Comparison of ENCODE assay signal across 22 cellular contexts in the genomic region with DNA sequence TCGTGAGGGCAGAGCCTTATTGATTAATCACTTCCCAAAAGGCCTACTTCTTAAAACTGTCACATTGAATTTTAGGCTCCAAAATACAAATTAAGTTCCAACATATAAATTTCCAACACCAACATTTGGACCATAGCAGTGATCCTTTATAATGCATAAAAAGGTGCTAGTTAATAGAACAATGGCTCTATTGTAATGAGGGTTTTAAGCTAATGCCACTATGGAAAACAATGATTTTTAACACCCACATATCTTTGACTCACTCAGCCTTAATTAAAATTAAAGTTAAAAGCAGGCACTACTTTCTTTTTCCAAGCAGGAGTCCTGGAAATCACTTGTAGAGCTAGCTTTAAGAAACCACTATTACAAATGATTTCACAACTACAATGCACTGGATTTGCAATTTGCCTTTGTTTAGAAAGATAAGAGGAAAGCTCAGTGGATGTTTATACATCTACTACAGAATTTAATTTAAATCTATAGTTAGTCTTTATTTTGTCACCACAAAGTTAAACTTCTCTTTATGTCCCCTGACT. TPM values are rescaled to one million over a fixed set of nuclear protein-coding genes. Genes with fewer than 3 reads are reported as not detected.
DNase-seq lines count a peak whose midpoint lies in the region; ATAC-seq and TF ChIP-seq lines count a peak whose summit lies in the region.
"Had no signal": no experiment of that assay in that cellular context is flagged by ENCODE, and none has a peak within 500 bp of the region (broad histone marks: within the 10 kb centered on the region; RNA-seq: fewer than 3 reads in every experiment).

No MANE protein-coding gene starts in this region.

- no peaks in the 10 kb centered on the region for H3K23me2 ChIP-seq in H9 (ENCODE audit: insufficient read length, low read depth, low read length, poor library complexity, severe bottlenecking)

- no peak overlapping the region for H3K4me3 ChIP-seq in thyroid gland (replicated peaks in 1 of 3)
- H3K4me3 ChIP-seq: BLaER1, SJCRH30 had no signal

- H3K27ac Mint-ChIP-seq in H9 = peak overlapping the region; percentile 52 to 92 (median 62); a peak in 5 of 7 replicates
- peak overlapping the region; percentile 80 for H3K27ac Mint-ChIP-seq in WTC11
- H3K27ac Mint-ChIP-seq: CD4-positive, CD25-positive, alpha-beta regulatory T cell had no signal

- POLR2A ChIA-PET in WTC11 (lab: Charles Lee) = no interaction called here

- no peak overlapping the region for H3K4ac ChIP-seq in H9 (ENCODE audit: low read depth, low read length)

- no peaks in the 10 kb centered on the region for H4K20me1 ChIP-seq in H9 (ENCODE audit: control insufficient read depth, insufficient read depth, insufficient read length)
- H4K20me1 ChIP-seq: BLaER1 had no signal

- H4K91ac ChIP-seq in H9 (ENCODE audit: insufficient read length, low read depth, low read length) = no peak overlapping the region

- no peak overlapping the region for H2AK5ac ChIP-seq in H9 (ENCODE audit: insufficient read length, low read length)

- WGBS in H9 (ENCODE audit: extremely low coverage, insufficient read length, low lambda C conversion rate) = no CpG with 5 or more reads among the region's 1 CpG
- WGBS in thyroid gland, 2 donors = 89 to 100% methylated on average over 1 of the region's 1 CpG

- no peak for TF ChIP-seq POLR2A in thyroid gland (IDR thresholded peaks at IDR 0.05)

- H3K79me2 ChIP-seq in H9 (ENCODE audit: insufficient read depth, low read length) = peaks cover 4% of the 10 kb centered on the region; the same call in 1 of the 2 replicates

- H3K27me3 ChIP-seq in H9 (ENCODE audit: insufficient read depth, low read length) (no peaks in the 10 kb centered on the region), thyroid gland (no peaks in the 10 kb centered on the region)
- H3K27me3 ChIP-seq: BLaER1, SJCRH30 had no signal

- ATAC-seq in WTC11 = no peak
- ATAC-seq in HG03521 (IDR thresholded peaks at IDR 0.05; ENCODE audit: unreplicated experiment) = no peak
- no peak for ATAC-seq in GM19452 (IDR thresholded peaks at IDR 0.05; ENCODE audit: unreplicated experiment)
- ATAC-seq: PC-3, SK-N-SH treated with all-trans-retinoic acid at 6 μM for 48 hours had no signal

- no peak overlapping the region for H3K23ac ChIP-seq in H9 (ENCODE audit: insufficient read length, low read depth, low read length)

- H3K56ac ChIP-seq in H9 (ENCODE audit: insufficient read length, low read depth, low read length) = no peak overlapping the region

- H3K27ac ChIP-seq in H9 (ENCODE audit: insufficient read length, low read depth, low read length) (no peak overlapping the region), thyroid gland (no peak overlapping the region)
- H3K27ac ChIP-seq: BLaER1, HL-60, SJCRH30 had no signal

- H3K36me3 ChIP-seq in thyroid gland = no peaks in the 10 kb centered on the region
- H3K36me3 ChIP-seq: BLaER1, SJCRH30 had no signal

- H2AFZ ChIP-seq in H9 (ENCODE audit: low read length) = no peak overlapping the region

- H3K27me3 Mint-ChIP-seq in H9 (ENCODE audit: low read depth) (no peaks in the 10 kb centered on the region), WTC11 (ENCODE audit: low read depth) (no peaks in the 10 kb centered on the region)

- TF ChIP-seq CTCF in H9 (conservative IDR thresholded peaks at IDR 0.05) = no peak
- no peak for TF ChIP-seq CTCF in WTC11 (IDR thresholded peaks at IDR 0.05)
- no peak for TF ChIP-seq CTCF in thyroid gland (IDR thresholded peaks at IDR 0.05)

- H3K79me1 ChIP-seq in H9 (ENCODE audit: insufficient read depth, low read depth, low read length, poor library complexity, severe bottlenecking) = no peaks in the 10 kb centered on the region

- no peak overlapping the region for H2BK120ac ChIP-seq in H9 (ENCODE audit: low read depth, low read length, poor library complexity, severe bottlenecking)

- no peak overlapping the region for H3K9ac ChIP-seq in H9 (ENCODE audit: extremely low read depth, insufficient read length, low read length)
- H3K9ac ChIP-seq: BLaER1 had no signal

- H3K9me3 Mint-ChIP-seq in H9 (no peaks in the 10 kb centered on the region; a peak in 1 of 5 replicates), WTC11 (peaks cover 9% of the 10 kb centered on the region)

- H3K18ac ChIP-seq in H9 (ENCODE audit: insufficient read length, low read depth, low read length) = no peak overlapping the region

- H2BK12ac ChIP-seq in H9 (ENCODE audit: insufficient read length, low read depth, low read length) = no peak overlapping the region

- peaks cover 5% of the 10 kb centered on the region for H3K4me1 ChIP-seq in H9 (ENCODE audit: insufficient read depth, low read length)
- peaks cover 0 to 6% of the 10 kb centered on the region in 2 donors for H3K4me1 ChIP-seq in thyroid gland
- H3K4me1 ChIP-seq: BLaER1, SJCRH30 had no signal

- no peak overlapping the region for H4K5ac ChIP-seq in H9 (ENCODE audit: insufficient read length, low read depth, low read length)

- no peak overlapping the region for H2BK5ac ChIP-seq in H9 (ENCODE audit: insufficient read length, low read length)

- CTCF ChIA-PET in WTC11 (lab: Charles Lee) = interaction anchor here (0.5 to 4.2 kb wide), 8 partner anchors 12 to 109 kb away, joined by 3 to 47 read pairs (median 3); no protein-coding TSS in a partner anchor

- H3K36me3 Mint-ChIP-seq in H9 (ENCODE audit: insufficient read depth in 1 of 3, low read depth in 3 of 3) (peaks cover 8 to 23% (median 11%) of the 10 kb centered on the region in 3 experiments), WTC11 (peaks cover 10% of the 10 kb centered on the region)
- H3K36me3 Mint-ChIP-seq: CD4-positive, CD25-positive, alpha-beta regulatory T cell had no signal

- H3K4me1 Mint-ChIP-seq in H9 (peaks cover 72 to 78% of the 10 kb centered on the region in 2 experiments), WTC11 (peaks cover 71% of the 10 kb centered on the region)
- H3K4me1 Mint-ChIP-seq: CD4-positive, CD25-positive, alpha-beta regulatory T cell had no signal

- no peak overlapping the region for H4K8ac ChIP-seq in H9 (replicated peaks; ENCODE audit: insufficient read length, low read depth, low read length)

- H2BK20ac ChIP-seq in H9 (ENCODE audit: low read depth, low read length, poor library complexity, severe bottlenecking) = no peak overlapping the region

- intact Hi-C loops in thyroid gland (cut with DNase I) = no loop called here

- H3K9me3 ChIP-seq in H9 (ENCODE audit: control insufficient read depth, low read depth, low read length) (no peaks in the 10 kb centered on the region), thyroid gland (no peaks in the 10 kb centered on the region)
- H3K9me3 ChIP-seq: BLaER1, SJCRH30 had no signal

- no peak overlapping the region for H3K14ac ChIP-seq in H9 (ENCODE audit: insufficient read depth, low read length)

- no peak overlapping the region for H2BK15ac ChIP-seq in H9 (ENCODE audit: low read depth, low read length)

- no peak overlapping the region for H3T11ph ChIP-seq in H9 (ENCODE audit: low read length)

- H3K4me3 Mint-ChIP-seq in H9 (no peak overlapping the region; a peak in 2 of 5 replicates), WTC11 (0 out of 2 replicates have a peak overlapping the region, but pooled peaks have one; percentile 16)
- H3K4me3 Mint-ChIP-seq: CD4-positive, CD25-positive, alpha-beta regulatory T cell had no signal

- DNase-seq in H9 (no peak), WTC11 (ENCODE audit: low spot score) (no peak), fibroblast of peridontal ligament (ENCODE audit: extremely low read depth) (peak; percentile 62), iris pigment epithelial cell (ENCODE audit: low read depth) (peak; percentile 49), HCEC 1CT (no peak), thyroid gland (no peak)
- DNase-seq: CD4-positive, CD25-positive, alpha-beta regulatory T cell; GOT3; KG1; MM.1S; NCI-H1694; NCI-H2029 treated with DMSO at 0.1 percent for 48 hours; NCI-H446 treated with DMSO at 0.1 percent for 48 hours; NCI-H526; NK-92 treated with Interleukin-12 subunit alpha and Interleukin-12 subunit beta, amount 100 ng/mL, for 24 hours; PC-3; SJCRH30 had no signal

- no peak overlapping the region for H3K4me2 ChIP-seq in H9 (ENCODE audit: insufficient read depth, insufficient read length, low read length)
- H3K4me2 ChIP-seq: BLaER1 had no signal

TF ChIP-seq in WTC11, 78 proteins besides CTCF, POLR2A, EP300 and RAD21:
- TF ChIP-seq AR (CRISPR knock-in tag; IDR thresholded peaks at IDR 0.05) (no peak), EMX1 (CRISPR knock-in tag; IDR thresholded peaks at IDR 0.05) (no peak)

RNA-seq across cellular contexts. Expression of gene DPYSL3, which starts 41.8 kb away (rescaled TPM):
- total RNA-seq in H9 (2021) = 510 and 515 TPM in 2 replicates
- total RNA-seq in WTC11 (2021) = 329 to 358 TPM (median 338 TPM) in 3 replicates
- 10 to 100 TPM; 23.7 to 43.1 (median 28.0) TPM for total RNA-seq in thyroid gland

Comparison
In these comparisons a context has a peak if more than half of its experiments do, and no peak if none do; other contexts are left out.
1. DNase-seq: peak in fibroblast of peridontal ligament (single experiment) and iris pigment epithelial cell (single experiment); none in H9 (single experiment), WTC11 (single experiment), HCEC 1CT (single experiment) and thyroid gland (0 of 2).